In the genomic region with DNA sequence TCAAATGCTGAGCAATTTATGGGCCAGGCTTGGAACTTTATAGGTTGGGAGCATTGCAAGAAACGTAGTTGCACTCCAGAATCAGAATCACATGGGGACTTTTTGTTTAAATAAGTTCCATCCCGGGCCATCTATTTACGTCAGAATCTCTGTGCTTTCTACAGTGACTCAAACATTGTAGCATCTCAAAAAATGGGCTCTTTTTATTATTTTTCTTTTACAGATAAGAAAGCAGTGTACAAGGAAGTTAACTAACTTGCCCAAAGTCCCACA, we compare ENCODE assay signal across 9 cellular contexts. TPM values are rescaled to one million over a fixed set of nuclear protein-coding genes. Genes with fewer than 3 reads are reported as not detected.
DNase-seq lines count a peak whose midpoint lies in the region; ATAC-seq and TF ChIP-seq lines count a peak whose summit lies in the region.
"Had no signal": no experiment of that assay in that cellular context is flagged by ENCODE, and none has a peak within 500 bp of the region (broad histone marks: within the 10 kb centered on the region; RNA-seq: fewer than 3 reads in every experiment).

No MANE protein-coding gene starts in this region.

- H3K27me3 ChIP-seq in H9 (ENCODE audit: insufficient read depth, low read length) (no peaks in the 10 kb centered on the region), iPS-15b (ENCODE audit: control insufficient read depth, insufficient read depth, low read length) (no peaks in the 10 kb centered on the region), skeletal muscle satellite cell (ENCODE audit: control insufficient read depth, insufficient read depth, low read length) (no peaks in the 10 kb centered on the region)

- H3K79me2 ChIP-seq in H9 (ENCODE audit: insufficient read depth, low read length): no peaks in the 10 kb centered on the region

- TF ChIP-seq CTCF in H9 (conservative IDR thresholded peaks at IDR 0.05): no peak
- TF ChIP-seq CTCF in MCF 10A (IDR thresholded peaks at IDR 0.05; ENCODE audit: unreplicated experiment): no peak

- no peaks in the 10 kb centered on the region for H3K36me3 ChIP-seq in iPS-15b (ENCODE audit: control insufficient read depth, insufficient read depth, low read length)
- peaks cover 6% of the 10 kb centered on the region for H3K36me3 ChIP-seq in skeletal muscle satellite cell (ENCODE audit: insufficient read depth, low read length)

- peaks cover 8 to 18% (median 16%) of the 10 kb centered on the region in 3 experiments; a peak in 6 of 7 replicates for H3K36me3 Mint-ChIP-seq in H9 (ENCODE audit: insufficient read depth in 1 of 3, low read depth in 3 of 3)
- peaks cover 9% of the 10 kb centered on the region for H3K36me3 Mint-ChIP-seq in MCF 10A (ENCODE audit: insufficient read depth, unreplicated experiment)

- H3K9me3 Mint-ChIP-seq in H9 (no peaks in the 10 kb centered on the region), MCF 10A (ENCODE audit: unreplicated experiment) (peaks cover 11% of the 10 kb centered on the region)

- H3K4me2 ChIP-seq in H9 (ENCODE audit: insufficient read depth, insufficient read length, low read length) (peak overlapping the region; percentile 85), skeletal muscle satellite cell (ENCODE audit: low read length) (peak overlapping the region; percentile 87)

- no peak overlapping the region for H2AFZ ChIP-seq in H9 (ENCODE audit: low read length)

- no peak overlapping the region for H3K56ac ChIP-seq in H9 (ENCODE audit: insufficient read length, low read depth, low read length)

- no peak overlapping the region for H3T11ph ChIP-seq in H9 (ENCODE audit: low read length)

- H3K23ac ChIP-seq in H9 (ENCODE audit: insufficient read length, low read depth, low read length): no peak overlapping the region

- H3K4me1 Mint-ChIP-seq in H9 (peaks cover 20 to 21% of the 10 kb centered on the region in 2 experiments), MCF 10A (ENCODE audit: insufficient read depth, unreplicated experiment) (peaks cover 13% of the 10 kb centered on the region)

- H3K14ac ChIP-seq in H9 (ENCODE audit: insufficient read depth, low read length): peak overlapping the region; percentile 98; the same call in 1 of the 2 replicates

- H3K4me1 ChIP-seq in H9 (ENCODE audit: insufficient read depth, low read length) (no peaks in the 10 kb centered on the region), iPS-15b (ENCODE audit: control insufficient read depth, insufficient read depth, low read length) (peaks cover 3% of the 10 kb centered on the region), skeletal muscle satellite cell (ENCODE audit: control insufficient read depth, insufficient read depth, low read length) (peaks cover 13% of the 10 kb centered on the region)

- ATAC-seq in HG03432 (IDR thresholded peaks at IDR 0.05; ENCODE audit: unreplicated experiment): no peak
- ATAC-seq in HG03439 (IDR thresholded peaks at IDR 0.05; ENCODE audit: unreplicated experiment): no peak

- H3K4me3 Mint-ChIP-seq in H9 (peak overlapping the region; percentile 76 to 85), MCF 10A (ENCODE audit: unreplicated experiment) (peak overlapping the region; percentile 76)

- no peak overlapping the region for H2BK5ac ChIP-seq in H9 (ENCODE audit: insufficient read length, low read length)

- BruUV-seq in MCF 10A (replicated peaks; lab: Mats Ljungman, UMichigan): TSS peak; percentile 39

- H4K20me1 ChIP-seq in H9 (ENCODE audit: control insufficient read depth, insufficient read depth, insufficient read length): no peaks in the 10 kb centered on the region

- no peak overlapping the region for H2BK12ac ChIP-seq in H9 (ENCODE audit: insufficient read length, low read depth, low read length)

- peak overlapping the region; percentile 89 for H4K8ac ChIP-seq in H9 (replicated peaks; ENCODE audit: insufficient read length, low read depth, low read length)

- intact Hi-C loops in MCF 10A (cut with micrococcal nuclease): loop anchor here (1.0 to 5.0 kb wide), 7 partner anchors 170 to 521 kb away; no protein-coding TSS in a partner anchor

- CTCF ChIA-PET in MCF 10A (lab: Yijun Ruan, JAX): interaction anchor here (0.6 to 2.8 kb wide), 48 partner anchors 9 to 1152 kb away, joined by 3 to 49 read pairs (median 4); partner anchors contain the start of genes C1QTNF7 and CC2D2A

- WGBS in H9 (ENCODE audit: extremely low coverage, insufficient read length, low lambda C conversion rate): no CpG with 5 or more reads among the region's 3 CpGs

- H3K9ac ChIP-seq in H9 (ENCODE audit: extremely low read depth, insufficient read length, low read length) (peak overlapping the region; percentile 63), iPS-15b (ENCODE audit: low read depth, low read length) (peak overlapping the region; percentile 96), skeletal muscle satellite cell (ENCODE audit: low read depth, low read length) (peak overlapping the region; percentile 83)

- no peak overlapping the region for H2AK5ac ChIP-seq in H9 (ENCODE audit: insufficient read length, low read length)

- H3K27ac ChIP-seq in H9 (ENCODE audit: insufficient read length, low read depth, low read length): no peak overlapping the region

- peak overlapping the region; percentile 53 for H4K5ac ChIP-seq in H9 (ENCODE audit: insufficient read length, low read depth, low read length)

- H3K9me3 ChIP-seq in H9 (ENCODE audit: control insufficient read depth, low read depth, low read length) (no peaks in the 10 kb centered on the region), iPS-15b (ENCODE audit: control insufficient read depth, insufficient read depth, low read length) (no peaks in the 10 kb centered on the region), skeletal muscle satellite cell (replicated peaks; ENCODE audit: low read length) (no peaks in the 10 kb centered on the region)

- no peaks in the 10 kb centered on the region for H3K79me1 ChIP-seq in H9 (ENCODE audit: insufficient read depth, low read depth, low read length, poor library complexity, severe bottlenecking)

- DNase-seq in H9 (no peak), MCF 10A (ENCODE audit: unreplicated experiment) (no peak), anterior cingulate cortex (lab: John Stamatoyannopoulos, UW) (no peak), T1000 (lab: John Stamatoyannopoulos, UW) (no peak)

- peak overlapping the region; percentile 96 for H3K18ac ChIP-seq in H9 (ENCODE audit: insufficient read length, low read depth, low read length)

- no peak overlapping the region for H2BK120ac ChIP-seq in H9 (ENCODE audit: low read depth, low read length, poor library complexity, severe bottlenecking)

- no peaks in the 10 kb centered on the region for H3K27me3 Mint-ChIP-seq in H9 (ENCODE audit: low read depth)
- no peaks in the 10 kb centered on the region for H3K27me3 Mint-ChIP-seq in MCF 10A (ENCODE audit: insufficient read depth, unreplicated experiment)

- POLR2A ChIA-PET in MCF 10A (lab: Yijun Ruan, JAX): interaction anchor here (0.7 to 2.5 kb wide), 18 partner anchors 9 to 709 kb away, joined by 3 to 38 read pairs (median 4); partner anchors contain the start of genes CC2D2A, FAM200B and FBXL5

- H3K4me3 ChIP-seq in iPS-15b (ENCODE audit: low read depth, low read length): peak overlapping the region; percentile 79
- H3K4me3 ChIP-seq in skeletal muscle satellite cell (ENCODE audit: low read length): peak overlapping the region; percentile 73

- H3K23me2 ChIP-seq in H9 (ENCODE audit: insufficient read length, low read depth, low read length, poor library complexity, severe bottlenecking): peaks cover 7% of the 10 kb centered on the region

- no peak overlapping the region for H3K4ac ChIP-seq in H9 (ENCODE audit: low read depth, low read length)

- H3K27ac Mint-ChIP-seq in H9: peak overlapping the region; percentile 96 to 99 (median 98); a peak in 5 of 7 replicates
- H3K27ac Mint-ChIP-seq in MCF 10A (ENCODE audit: low read depth, unreplicated experiment): no peak overlapping the region

- H2BK20ac ChIP-seq in H9 (ENCODE audit: low read depth, low read length, poor library complexity, severe bottlenecking): no peak overlapping the region

- H2BK15ac ChIP-seq in H9 (ENCODE audit: low read depth, low read length): no peak overlapping the region

- no peak overlapping the region for H4K91ac ChIP-seq in H9 (ENCODE audit: insufficient read length, low read depth, low read length)

RNA-seq across cellular contexts. Expression of gene CC2D2A, which starts 10.2 kb away (rescaled TPM):
- 10.4 and 13.5 TPM in 2 replicates for total RNA-seq in H9 (2021)
- total RNA-seq in MCF 10A (2022): 7.7 and 8.6 TPM in 2 replicates
- total RNA-seq in skeletal muscle satellite cell (2012; rRNA removed): 11.8 and 17.0 TPM in 2 replicates

RNA-seq across cellular contexts. Expression of gene C1QTNF7, which starts 52.0 kb away (rescaled TPM):
- total RNA-seq in H9 (2021) (not detected in 2 replicates), MCF 10A (2022) (not detected in 2 replicates)
- not detected in 2 replicates for total RNA-seq in skeletal muscle satellite cell (2012; rRNA removed)
- total RNA-seq: Daoy had no signal
